ENCODE assay signal across 25 cellular contexts in genomic region chr16:77277571-77277970, GRCh38.
"Had no signal": no experiment of that assay in that cellular context is flagged by ENCODE, and none has a peak within 500 bp of the region (broad histone marks: within the 10 kb centered on the region; RNA-seq: fewer than 3 reads in every experiment).

No MANE protein-coding gene starts in this region.

- H3K4me3 Mint-ChIP-seq: endodermal cell; naive thymus-derived CD8-positive, alpha-beta T cell; neural progenitor cell; stimulated activated effector memory CD8-positive, alpha-beta T cell treated with anti-CD3 and anti-CD28 coated beads, Interleukin-12 subunit alpha, Interleukin-12 subunit beta, amount 100 ng/mL, for 72 hours had no signal

- H3K27ac ChIP-seq: coronary artery, heart left ventricle, neural progenitor cell, pancreas, suprapubic skin, thyroid gland, upper lobe of left lung, vagina had no signal

- H3K27ac Mint-ChIP-seq: endodermal cell; naive thymus-derived CD8-positive, alpha-beta T cell; neural progenitor cell; stimulated activated effector memory CD8-positive, alpha-beta T cell treated with anti-CD3 and anti-CD28 coated beads, Interleukin-12 subunit alpha, Interleukin-12 subunit beta, amount 100 ng/mL, for 72 hours had no signal

- H2AFZ ChIP-seq: neural progenitor cell had no signal

- H3K27me3 ChIP-seq: suprapubic skin, thyroid gland, upper lobe of left lung, vagina had no signal

- H3K4me1 ChIP-seq: heart left ventricle, neural progenitor cell, pancreas, suprapubic skin, thyroid gland, upper lobe of left lung, vagina had no signal

- H3K9ac ChIP-seq: neural progenitor cell had no signal

- H3K4me2 ChIP-seq: neural progenitor cell, smooth muscle cell had no signal

- H3K36me3 ChIP-seq: heart left ventricle, neural progenitor cell, pancreas, suprapubic skin, thyroid gland, upper lobe of left lung, vagina had no signal

- H3K4me3 ChIP-seq: coronary artery, heart left ventricle, lung, neural progenitor cell, pancreas, smooth muscle cell, suprapubic skin, thyroid gland, upper lobe of left lung, vagina had no signal

- ATAC-seq: esophagus mucosa; heart left ventricle; left colon; left ventricle myocardium superior; naive thymus-derived CD8-positive, alpha-beta T cell; pancreas; right cardiac atrium; stimulated activated effector memory CD8-positive, alpha-beta T cell treated with anti-CD3 and anti-CD28 coated beads, Interleukin-12 subunit alpha, Interleukin-12 subunit beta, amount 100 ng/mL, for 72 hours; stimulated activated naive CD8-positive, alpha-beta T cell treated with anti-CD3 and anti-CD28 coated beads, Interleukin-15, Interleukin-2, amounts not matched to agents 100 U/mL and 50 U/mL, for 24 hours had no signal

- H3K36me3 Mint-ChIP-seq: naive thymus-derived CD8-positive, alpha-beta T cell; stimulated activated effector memory CD8-positive, alpha-beta T cell treated with anti-CD3 and anti-CD28 coated beads, Interleukin-12 subunit alpha, Interleukin-12 subunit beta, amount 100 ng/mL, for 72 hours had no signal

- DNase-seq: effector CD4-positive, alpha-beta T cell; endodermal cell; heart left ventricle; hippocampal formation; left colon; left ventricle myocardium superior; mesenchymal stem cell; midbrain; naive thymus-derived CD8-positive, alpha-beta T cell; nucleus accumbens; pancreas; right cardiac atrium; stimulated activated CD4-positive, alpha-beta T cell treated with anti-CD3 and anti-CD28 coated beads, Interleukin-2, amount 100 ng/mL, for 48 hours; stimulated activated CD8-positive, alpha-beta memory T cell treated with anti-CD3 and anti-CD28 coated beads, Interleukin-4, amount 100 ng/mL, for 48 hours; stimulated activated naive CD8-positive, alpha-beta T cell treated with anti-CD3 and anti-CD28 coated beads, Interleukin-15, Interleukin-2, amounts not matched to agents 100 U/mL and 50 U/mL, for 24 hours; thyroid gland; upper lobe of left lung had no signal

- H3K9me3 Mint-ChIP-seq: naive thymus-derived CD8-positive, alpha-beta T cell; neural progenitor cell; stimulated activated effector memory CD8-positive, alpha-beta T cell treated with anti-CD3 and anti-CD28 coated beads, Interleukin-12 subunit alpha, Interleukin-12 subunit beta, amount 100 ng/mL, for 72 hours had no signal

- H3K9me3 ChIP-seq: heart left ventricle, pancreas, suprapubic skin, thyroid gland, upper lobe of left lung, vagina had no signal

- H3K4me1 Mint-ChIP-seq: neural progenitor cell; stimulated activated effector memory CD8-positive, alpha-beta T cell treated with anti-CD3 and anti-CD28 coated beads, Interleukin-12 subunit alpha, Interleukin-12 subunit beta, amount 100 ng/mL, for 72 hours had no signal
